ENCODE assay signal across 10 cellular contexts in the genomic region with DNA sequence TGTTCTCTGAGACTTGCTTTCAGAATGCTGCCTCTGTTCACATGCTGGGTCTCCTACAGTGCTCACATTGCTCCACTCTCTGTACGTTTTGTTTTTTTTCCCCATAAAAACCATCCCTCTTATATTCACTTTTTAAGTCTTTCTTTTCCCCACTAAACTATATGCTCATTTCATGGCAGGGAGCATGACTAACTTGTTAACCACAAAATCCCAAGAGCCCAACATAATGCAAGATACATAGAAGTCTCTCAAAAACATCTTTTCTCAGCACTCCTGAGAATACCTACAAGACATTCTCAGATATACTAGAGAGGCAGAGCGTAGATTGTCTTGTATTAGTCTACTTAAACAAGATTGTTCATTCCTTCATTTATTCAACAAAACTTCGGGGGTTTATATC.
DNase-seq lines count a peak whose midpoint lies in the region; ATAC-seq, FAIRE-seq and TF ChIP-seq lines count a peak whose summit lies in the region.
"Had no signal": no experiment of that assay in that cellular context is flagged by ENCODE, and none has a peak within 500 bp of the region (broad histone marks: within the 10 kb centered on the region; RNA-seq: fewer than 3 reads in every experiment).

No MANE protein-coding gene starts in this region.

- H3K4me2 ChIP-seq in Loucy (ENCODE audit: low read depth, low read length, poor library complexity, severe bottlenecking), result peak overlapping the region; percentile 63

- peak overlapping the region; percentile 5 for H3K27ac ChIP-seq in foreskin keratinocyte
- no peak overlapping the region for H3K27ac ChIP-seq in prostate gland
- H3K27ac ChIP-seq: right atrium auricular region had no signal

- no peaks in the 10 kb centered on the region for H4K20me1 ChIP-seq in Loucy (ENCODE audit: insufficient read depth, low read length, poor library complexity, severe bottlenecking)

- no peaks in the 10 kb centered on the region for H3K9me2 ChIP-seq in Loucy (replicated peaks; ENCODE audit: low read depth, low read length)

- peak overlapping the region; percentile 49 for H3K9ac ChIP-seq in Loucy (ENCODE audit: low read depth, low read length, poor library complexity, severe bottlenecking)

- H3K36me3 ChIP-seq in Loucy (ENCODE audit: insufficient read depth, low read length), result no peaks in the 10 kb centered on the region
- H3K36me3 ChIP-seq in prostate gland, result no peaks in the 10 kb centered on the region
- H3K36me3 ChIP-seq: right atrium auricular region had no signal

- no peaks in the 10 kb centered on the region for H3K27me3 ChIP-seq in Loucy (ENCODE audit: insufficient read depth, low read length, poor library complexity, severe bottlenecking)
- H3K27me3 ChIP-seq in foreskin keratinocyte, result no peaks in the 10 kb centered on the region
- no peaks in the 10 kb centered on the region for H3K27me3 ChIP-seq in prostate gland (replicated peaks; ENCODE audit: insufficient read depth)
- H3K27me3 ChIP-seq: right atrium auricular region had no signal

- no peak for FAIRE-seq in GM12891 (lab: Jason Lieb, UNC)

- peaks cover 11% of the 10 kb centered on the region for H3F3A ChIP-seq in Loucy (ENCODE audit: low read depth)

- DNase-seq in foreskin keratinocyte (no peak), NCI-H446 (lab: John Stamatoyannopoulos, UW) (no peak), NCI-H146 (lab: John Stamatoyannopoulos, UW) (no peak), prostate gland (ENCODE audit: low spot score) (no peak), GM12891 (ENCODE audit: insufficient read length, low spot score) (no peak)
- DNase-seq: NCI-H82 had no signal

- TF ChIP-seq CTCF in Loucy (conservative IDR thresholded peaks at IDR 0.05; ENCODE audit: low read length) (no peak), foreskin keratinocyte (conservative IDR thresholded peaks at IDR 0.05) (no peak), prostate gland (IDR thresholded peaks at IDR 0.05) (no peak)

- 74% methylated on average over 3 of the region's 3 CpGs for WGBS in prostate gland

- H3K9me3 ChIP-seq in Loucy (ENCODE audit: insufficient read depth, low read depth, low read length), result no peaks in the 10 kb centered on the region
- no peaks in the 10 kb centered on the region for H3K9me3 ChIP-seq in prostate gland
- H3K9me3 ChIP-seq: right atrium auricular region had no signal

- H3K4me3 ChIP-seq in Loucy (ENCODE audit: low read length, poor library complexity, severe bottlenecking), result peak overlapping the region; percentile 55
- no peak overlapping the region for H3K4me3 ChIP-seq in prostate gland
- H3K4me3 ChIP-seq: right atrium auricular region had no signal

- H2AFZ ChIP-seq in Loucy (ENCODE audit: low read length), result peak overlapping the region; percentile 8; the same call in 1 of the 2 replicates

- no peaks in the 10 kb centered on the region for H3K79me2 ChIP-seq in Loucy (ENCODE audit: insufficient read depth, low read length)

- intact Hi-C loops in prostate gland (cut with DNase I), result loop anchor here (5.0 kb wide), 1 partner anchor 41 kb away; no protein-coding TSS in a partner anchor

- H3K4me1 ChIP-seq in Loucy (ENCODE audit: insufficient read depth, low read length, poor library complexity, severe bottlenecking) (peaks cover 53% of the 10 kb centered on the region), foreskin keratinocyte (peaks cover 13% of the 10 kb centered on the region), prostate gland (replicated peaks) (no peaks in the 10 kb centered on the region)
- H3K4me1 ChIP-seq: right atrium auricular region had no signal

- TF ChIP-seq POLR2A in prostate gland (IDR thresholded peaks at IDR 0.05) (no peak), GM12891 (IDR thresholded peaks at IDR 0.05; ENCODE audit: low read depth, low read length) (no peak)

- ATAC-seq in GM18502 (IDR thresholded peaks at IDR 0.05; ENCODE audit: poor library complexity, unreplicated experiment) (peak; percentile 8), GM21619 (IDR thresholded peaks at IDR 0.05; ENCODE audit: unreplicated experiment) (peak; percentile 11), foreskin keratinocyte (peak; percentile 28)

TF ChIP-seq in GM12891, 5 proteins besides CTCF, POLR2A, EP300 and RAD21:
- no peak for TF ChIP-seq PAX5 (IDR thresholded peaks at IDR 0.05; ENCODE audit: insufficient read depth, low read length, severe bottlenecking)
- TF ChIP-seq SPI1 (IDR thresholded peaks at IDR 0.05; ENCODE audit: low read depth, low read length), result no peak
- TF ChIP-seq TAF1 (IDR thresholded peaks at IDR 0.05; ENCODE audit: low read depth, low read length), result no peak
- TF ChIP-seq POU2F2 (IDR thresholded peaks at IDR 0.05; ENCODE audit: low read depth, low read length), result no peak
- no peak for TF ChIP-seq POLR2AphosphoS5 (IDR thresholded peaks at IDR 0.05; ENCODE audit: low read depth, low read length)
